Comparison of ENCODE assay signal across 8 cellular contexts in genomic region chr11:57638811-57639320, GRCh38. TPM values are rescaled to one million over a fixed set of nuclear protein-coding genes. Genes with fewer than 3 reads are reported as not detected.
A peak's percentile ranks its signal among the peaks of the same experiment; 100 is the strongest.
DNase-seq lines count a peak whose midpoint lies in the region; ATAC-seq, FAIRE-seq and TF ChIP-seq lines count a peak whose summit lies in the region.

No MANE protein-coding gene starts in this region.

- H2BK15ac ChIP-seq in IMR-90 (ENCODE audit: low read depth, low read length) = peak overlapping the region; percentile 96; the same call in 2 of the 3 replicates

- H4K8ac ChIP-seq in IMR-90 (ENCODE audit: low read depth in 2 of 2, low read length in 2 of 2) = peak overlapping the region; percentile 90 to 97

- POLR2A ChIA-PET in AG04449 (lab: Yijun Ruan, JAX) (interaction anchor here (1.6 kb wide), 1 partner anchor 123 kb away, joined by 4 read pairs; the partner anchor contains the start of gene SLC43A1), IMR-90 (lab: Charles Lee; ENCODE audit: unreplicated experiment) (no interaction called here)

- ATAC-seq in IMR-90 (ENCODE audit: low read depth) (0 out of 2 replicates have a peak, but pooled peaks have one; percentile 1), HG02840 (IDR thresholded peaks at IDR 0.05; ENCODE audit: low FRiP score, unreplicated experiment) (no peak)

- TF ChIP-seq CTCF in AG04449 (IDR thresholded peaks at IDR 0.05; ENCODE audit: insufficient read depth, low read length, missing control alignments) (no peak), IMR-90 (conservative IDR thresholded peaks at IDR 0.05; ENCODE audit: low read depth, low read length) (no peak), D721Med (IDR thresholded peaks at IDR 0.05; ENCODE audit: insufficient read depth, missing control alignments) (no peak)

- H3K27me3 Mint-ChIP-seq in dendritic cell treated with granulocyte-macrophage colony-stimulating factor and Interleukin-4, amounts not matched to agents 40 ng/mL and 50 ng/mL, for 4 days = peaks cover 54% of the 10 kb centered on the region

- H3K36me3 ChIP-seq in IMR-90 (ENCODE audit: control insufficient read depth, insufficient read depth, low read length) (peaks cover 1% of the 10 kb centered on the region; the same call in 1 of the 2 replicates), muscle layer of colon (ENCODE audit: insufficient read depth, low read length) (no peaks in the 10 kb centered on the region)

- peaks cover 7% of the 10 kb centered on the region for H3K27me3 ChIP-seq in IMR-90 (ENCODE audit: control insufficient read depth, insufficient read depth, low read length)
- H3K27me3 ChIP-seq in muscle layer of colon (ENCODE audit: control insufficient read depth in 1 of 2, insufficient read depth in 2 of 2, low read length in 2 of 2) = no peaks in the 10 kb centered on the region

- H3K9ac ChIP-seq in IMR-90 (ENCODE audit: low read depth, low read length) (peak overlapping the region; percentile 100), muscle layer of colon (ENCODE audit: low read length) (peak overlapping the region; percentile 67)

- intact Hi-C loops in IMR-90 (cut with micrococcal nuclease) = no loop called here
- intact Hi-C loops in dendritic cell treated with granulocyte-macrophage colony-stimulating factor and Interleukin-4, amounts not matched to agents 40 ng/mL and 50 ng/mL, for 4 days (cut with micrococcal nuclease) = no loop called here

- peak overlapping the region; percentile 100 for H4K91ac ChIP-seq in IMR-90 (ENCODE audit: insufficient read depth, low read depth, low read length)

- no peak for FAIRE-seq in D721Med (lab: Jason Lieb, UNC)

- H3K79me1 ChIP-seq in IMR-90 (ENCODE audit: low read depth in 1 of 2, low read length in 2 of 2) = peaks cover 23 to 56% of the 10 kb centered on the region in 2 experiments

- peak overlapping the region; percentile 89 for H2BK120ac ChIP-seq in IMR-90 (ENCODE audit: low read depth, low read length)

- H3K9me1 ChIP-seq in IMR-90 (ENCODE audit: insufficient read depth, low read length) = peaks cover 14% of the 10 kb centered on the region

- H3K18ac ChIP-seq in IMR-90 (ENCODE audit: low read depth, low read length) = peak overlapping the region; percentile 95

- dilution Hi-C loops in IMR-90 (cut with HindIII; ENCODE audit: low sequenced_read_pairs, unreplicated experiment) = no loop called here

- peak overlapping the region; percentile 99 for H2AFZ ChIP-seq in IMR-90 (replicated peaks; ENCODE audit: low read length, poor library complexity)

- H3K4me2 ChIP-seq in IMR-90 (ENCODE audit: low read depth, low read length) = peak overlapping the region; percentile 81

- 0% methylated on average over 1 of the region's 19 CpGs; no CpG with 5 or more reads in 1 of the 2 experiments for WGBS in IMR-90 (ENCODE audit: extremely low coverage in 2 of 2, insufficient read length in 1 of 2), 2 experiments

- BruUV-seq in IMR-90 (replicated peaks; lab: Mats Ljungman, UMichigan) = no TSS peak

- peak overlapping the region; percentile 4 for H3K27ac Mint-ChIP-seq in dendritic cell treated with granulocyte-macrophage colony-stimulating factor and Interleukin-4, amounts not matched to agents 40 ng/mL and 50 ng/mL, for 4 days

- TF ChIP-seq POLR2A in IMR-90 (IDR thresholded peaks at IDR 0.05; ENCODE audit: low read depth, low read length) = no peak

- H3K27ac ChIP-seq in IMR-90 (ENCODE audit: insufficient read depth, low read length) (peak overlapping the region; percentile 97), muscle layer of colon (ENCODE audit: low read depth, low read length) (peak overlapping the region; percentile 86)

- in situ Hi-C loops in IMR-90 (cut with MboI; ENCODE audit: low sequenced_read_pairs) = no loop called here

- H3K4me3 ChIP-seq in AG04449 (ENCODE audit: low read depth, low read length) (peak overlapping the region; percentile 97), IMR-90 (ENCODE audit: insufficient read depth, low read depth, low read length) (peak overlapping the region; percentile 96), muscle layer of colon (ENCODE audit: low read depth in 1 of 2, low read length in 2 of 2) (peak overlapping the region; percentile 84 to 90)

- H2BK20ac ChIP-seq in IMR-90 (ENCODE audit: low read depth, low read length) = no peak overlapping the region

- peak overlapping the region; percentile 98 for H2AK5ac ChIP-seq in IMR-90 (ENCODE audit: low read depth, low read length)

- H3K23ac ChIP-seq in IMR-90 (ENCODE audit: low read depth, low read length) = peak overlapping the region; percentile 100

- CTCF ChIA-PET in AG04449 (lab: Yijun Ruan, JAX) (interaction anchor here (1.2 to 11.5 kb wide), 12 partner anchors 10 to 798 kb away, joined by 3 to 306 read pairs (median 22); partner anchors contain the start of genes CLP1, RTN4RL2, TIMM10 and UBE2L6), IMR-90 (lab: Yijun Ruan, JAX) (interaction anchor here (0.6 to 3.3 kb wide), 3 partner anchors 71 to 146 kb away, joined by 3 to 34 read pairs (median 4); partner anchors contain the start of gene UBE2L6)

- peak overlapping the region; percentile 96 for H3K56ac ChIP-seq in IMR-90 (ENCODE audit: extremely low read depth, insufficient read depth, low read length)

- H3K4ac ChIP-seq in IMR-90 (ENCODE audit: low read depth, low read length) = peak overlapping the region; percentile 100

- peaks cover 14% of the 10 kb centered on the region for H3K4me1 ChIP-seq in IMR-90 (ENCODE audit: control insufficient read depth, insufficient read depth, low read length)
- peaks cover 33% of the 10 kb centered on the region for H3K4me1 ChIP-seq in muscle layer of colon (ENCODE audit: insufficient read depth, low read length)

- peak overlapping the region; percentile 100 for H3K14ac ChIP-seq in IMR-90 (replicated peaks; ENCODE audit: low read depth, low read length)

- DNase-seq in AG04449 (ENCODE audit: low read depth, low spot score) = no peak
- no peak for DNase-seq in IMR-90
- no peak for DNase-seq in HK-2 (ENCODE audit: unreplicated experiment)
- no peak for DNase-seq in EL
- no peak for DNase-seq in D721Med (ENCODE audit: insufficient read length, low spot score)

- no peak for TF ChIP-seq RAD21 in IMR-90 (IDR thresholded peaks at IDR 0.05; ENCODE audit: low read length)

- H3K36me3 Mint-ChIP-seq in dendritic cell treated with granulocyte-macrophage colony-stimulating factor and Interleukin-4, amounts not matched to agents 40 ng/mL and 50 ng/mL, for 4 days (ENCODE audit: low read depth) = no peaks in the 10 kb centered on the region

- H2BK5ac ChIP-seq in IMR-90 (ENCODE audit: low read depth, low read length, poor library complexity, severe bottlenecking) = peak overlapping the region; percentile 98

- H3K9me3 Mint-ChIP-seq in dendritic cell treated with granulocyte-macrophage colony-stimulating factor and Interleukin-4, amounts not matched to agents 40 ng/mL and 50 ng/mL, for 4 days = no peaks in the 10 kb centered on the region

- peaks cover 48% of the 10 kb centered on the region for H4K20me1 ChIP-seq in IMR-90 (ENCODE audit: insufficient read depth, low read length)

- peak overlapping the region; percentile 100 for H2AK9ac ChIP-seq in IMR-90 (replicated peaks; ENCODE audit: low read depth, low read length, poor library complexity)

- peak overlapping the region; percentile 74 for H3K4me3 Mint-ChIP-seq in dendritic cell treated with granulocyte-macrophage colony-stimulating factor and Interleukin-4, amounts not matched to agents 40 ng/mL and 50 ng/mL, for 4 days

- H4K5ac ChIP-seq in IMR-90 (ENCODE audit: low read depth, low read length) = peak overlapping the region; percentile 96

- peaks cover 52% of the 10 kb centered on the region for H3K4me1 Mint-ChIP-seq in dendritic cell treated with granulocyte-macrophage colony-stimulating factor and Interleukin-4, amounts not matched to agents 40 ng/mL and 50 ng/mL, for 4 days (ENCODE audit: low read depth)

- no peaks in the 10 kb centered on the region for H3K9me3 ChIP-seq in IMR-90 (ENCODE audit: control insufficient read depth, insufficient read depth, low read length)
- H3K9me3 ChIP-seq in muscle layer of colon (ENCODE audit: low read length) = no peaks in the 10 kb centered on the region

TF ChIP-seq in IMR-90, 13 proteins besides CTCF, POLR2A, EP300 and RAD21:
- TF ChIP-seq MXI1 (IDR thresholded peaks at IDR 0.05; ENCODE audit: borderline replicate concordance, low read depth, low read length) (peak; percentile 15; the same call in 1 of the 2 replicates), FOS (IDR thresholded peaks at IDR 0.05; ENCODE audit: low read depth, low read length) (no peak)
TF ChIP-seq in IMR-90: peak in this region for 1.

RNA-seq across cellular contexts. Expression of gene YPEL4, which starts 10.8 kb away (rescaled TPM):
- under 0.01 and 0.18 TPM in 2 replicates for total RNA-seq in IMR-90 (2012; rRNA removed)
- polyA plus RNA-seq in IMR-90 (2012; rRNA removed) = 0.57 and 0.79 TPM in 2 replicates
- polyA plus RNA-seq in IMR-90 (2012; cell fraction: cytosol; rRNA removed) = 0.54 and 0.74 TPM in 2 replicates
- 2.4 and 6.6 TPM in 2 replicates for polyA plus RNA-seq in IMR-90 (2012; cell fraction: nucleus; rRNA removed; ENCODE audit: low replicate concordance)

RNA-seq across cellular contexts. Expression of gene CLP1, which starts 18.7 kb away (rescaled TPM):
- 24.0 and 26.7 TPM in 2 replicates for total RNA-seq in IMR-90 (2012; rRNA removed)
- 16.3 and 16.5 TPM in 2 replicates for polyA plus RNA-seq in IMR-90 (2012; rRNA removed)
- polyA plus RNA-seq in IMR-90 (2012; cell fraction: cytosol; rRNA removed) = 8.3 and 11.4 TPM in 2 replicates
- polyA plus RNA-seq in IMR-90 (2012; cell fraction: nucleus; rRNA removed; ENCODE audit: low replicate concordance) = 5.6 and 11.3 TPM in 2 replicates

RNA-seq across cellular contexts. Expression of gene ZDHHC5, which starts 29.0 kb away (rescaled TPM):
- 19.4 and 21.4 TPM in 2 replicates for total RNA-seq in IMR-90 (2012; rRNA removed)
- polyA plus RNA-seq in IMR-90 (2012; rRNA removed) = 44.0 and 45.7 TPM in 2 replicates
- 31.7 and 39.8 TPM in 2 replicates for polyA plus RNA-seq in IMR-90 (2012; cell fraction: cytosol; rRNA removed)
- polyA plus RNA-seq in IMR-90 (2012; cell fraction: nucleus; rRNA removed; ENCODE audit: low replicate concordance) = 56.8 and 65.2 TPM in 2 replicates

RNA-seq across cellular contexts. Expression of gene SERPING1, which starts 41.4 kb away (rescaled TPM):
- 2.0 and 2.2 TPM in 2 replicates for total RNA-seq in IMR-90 (2012; rRNA removed)
- 27.5 and 30.7 TPM in 2 replicates for polyA plus RNA-seq in IMR-90 (2012; rRNA removed)
- 27.0 and 35.9 TPM in 2 replicates for polyA plus RNA-seq in IMR-90 (2012; cell fraction: cytosol; rRNA removed)
- polyA plus RNA-seq in IMR-90 (2012; cell fraction: nucleus; rRNA removed; ENCODE audit: low replicate concordance) = 8.1 and 15.0 TPM in 2 replicates
